In the genomic region with DNA sequence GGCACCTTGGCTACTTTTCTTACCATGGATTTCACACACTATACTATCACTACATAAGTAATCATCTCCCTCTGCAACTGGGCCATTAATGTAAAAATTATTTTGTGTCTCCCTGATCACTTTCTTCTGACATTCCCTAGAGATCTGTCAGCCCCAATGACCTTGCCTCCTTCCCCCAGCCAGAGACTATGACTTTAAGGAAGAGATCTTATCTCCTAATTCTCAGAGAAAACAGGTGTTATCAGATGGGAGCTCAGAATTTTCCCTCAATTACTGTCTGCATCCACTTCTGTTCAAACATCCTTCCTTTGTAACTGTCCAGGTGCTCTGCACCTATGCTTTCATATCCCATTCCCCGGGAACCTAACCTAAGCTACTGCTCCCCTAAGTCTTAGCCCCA, we compare ENCODE assay signal across 16 cellular contexts.
A peak's percentile ranks its signal among the peaks of the same experiment; 100 is the strongest.
DNase-seq lines count a peak whose midpoint lies in the region; ATAC-seq and TF ChIP-seq lines count a peak whose summit lies in the region.
"Had no signal": no experiment of that assay in that cellular context is flagged by ENCODE, and none has a peak within 500 bp of the region (broad histone marks: within the 10 kb centered on the region; RNA-seq: fewer than 3 reads in every experiment).

No MANE protein-coding gene starts in this region.

- H3K36me3 Mint-ChIP-seq in H9 (ENCODE audit: insufficient read depth in 1 of 3, low read depth in 3 of 3), result no peaks in the 10 kb centered on the region
- peaks cover 10% of the 10 kb centered on the region for H3K36me3 Mint-ChIP-seq in mesothelial cell of epicardium
- no peaks in the 10 kb centered on the region for H3K36me3 Mint-ChIP-seq in activated T-helper 1 cell treated with anti-CD3 and anti-CD28 coated beads, Interleukin-12 subunit alpha, Interleukin-12 subunit beta, Interleukin-2, Interleukin-4 antibody, amounts not matched to agents 30 ng/mL and 10 ng/mL and 1 ng/mL, durations not matched to agents 14 hours and 24 hours and 36 hours (ENCODE audit: low read depth)
- H3K36me3 Mint-ChIP-seq: CD4-positive, alpha-beta memory T cell had no signal

- H4K5ac ChIP-seq in H9 (ENCODE audit: insufficient read length, low read depth, low read length), result no peak overlapping the region

- H2BK120ac ChIP-seq in H9 (ENCODE audit: low read depth, low read length, poor library complexity, severe bottlenecking), result no peak overlapping the region

- no peaks in the 10 kb centered on the region for H3K23me2 ChIP-seq in H9 (ENCODE audit: insufficient read length, low read depth, low read length, poor library complexity, severe bottlenecking)

- H3K27ac ChIP-seq in H9 (ENCODE audit: insufficient read length, low read depth, low read length), result no peak overlapping the region
- H3K27ac ChIP-seq: A549, C4-2B had no signal

- no peak overlapping the region for H2BK15ac ChIP-seq in H9 (ENCODE audit: low read depth, low read length)

- no peaks in the 10 kb centered on the region for H3K9me3 ChIP-seq in H9 (ENCODE audit: control insufficient read depth, low read depth, low read length)
- H3K9me3 ChIP-seq: A549, BE2C had no signal

- no peak overlapping the region for H2AFZ ChIP-seq in H9 (ENCODE audit: low read length)

- H2BK20ac ChIP-seq in H9 (ENCODE audit: low read depth, low read length, poor library complexity, severe bottlenecking), result peak overlapping the region; percentile 75

- H3K4me1 Mint-ChIP-seq in H9, result peaks cover 15 to 21% of the 10 kb centered on the region in 2 experiments
- peaks cover 55% of the 10 kb centered on the region for H3K4me1 Mint-ChIP-seq in mesothelial cell of epicardium
- no peaks in the 10 kb centered on the region for H3K4me1 Mint-ChIP-seq in activated T-helper 1 cell treated with anti-CD3 and anti-CD28 coated beads, Interleukin-12 subunit alpha, Interleukin-12 subunit beta, Interleukin-2, Interleukin-4 antibody, amounts not matched to agents 30 ng/mL and 10 ng/mL and 1 ng/mL, durations not matched to agents 14 hours and 24 hours and 36 hours (ENCODE audit: low read depth)
- H3K4me1 Mint-ChIP-seq: CD4-positive, alpha-beta memory T cell had no signal

- no peak overlapping the region for H3K23ac ChIP-seq in H9 (ENCODE audit: insufficient read length, low read depth, low read length)

- no peak overlapping the region for H3K4me3 Mint-ChIP-seq in H9
- no peak overlapping the region for H3K4me3 Mint-ChIP-seq in mesothelial cell of epicardium
- no peak overlapping the region for H3K4me3 Mint-ChIP-seq in activated T-helper 1 cell treated with anti-CD3 and anti-CD28 coated beads, Interleukin-12 subunit alpha, Interleukin-12 subunit beta, Interleukin-2, Interleukin-4 antibody, amounts not matched to agents 30 ng/mL and 10 ng/mL and 1 ng/mL, durations not matched to agents 14 hours and 24 hours and 36 hours
- H3K4me3 Mint-ChIP-seq: CD4-positive, alpha-beta memory T cell; HFFc6 had no signal

- no peak overlapping the region for H4K8ac ChIP-seq in H9 (replicated peaks; ENCODE audit: insufficient read length, low read depth, low read length)

- H3K9me3 Mint-ChIP-seq in H9 (no peaks in the 10 kb centered on the region; a peak in 1 of 5 replicates), mesothelial cell of epicardium (peaks cover 8% of the 10 kb centered on the region)
- no peaks in the 10 kb centered on the region for H3K9me3 Mint-ChIP-seq in activated T-helper 1 cell treated with anti-CD3 and anti-CD28 coated beads, Interleukin-12 subunit alpha, Interleukin-12 subunit beta, Interleukin-2, Interleukin-4 antibody, amounts not matched to agents 30 ng/mL and 10 ng/mL and 1 ng/mL, durations not matched to agents 14 hours and 24 hours and 36 hours
- H3K9me3 Mint-ChIP-seq: HFFc6 had no signal

- no peak for ATAC-seq in HG03095 (IDR thresholded peaks at IDR 0.05; ENCODE audit: unreplicated experiment)
- ATAC-seq: A549, HepG2 had no signal

- no peak overlapping the region for H3K14ac ChIP-seq in H9 (ENCODE audit: insufficient read depth, low read length)

- H2BK12ac ChIP-seq in H9 (ENCODE audit: insufficient read length, low read depth, low read length), result no peak overlapping the region

- H3K4me1 ChIP-seq in H9 (ENCODE audit: insufficient read depth, low read length), result no peaks in the 10 kb centered on the region
- H3K4me1 ChIP-seq: A549 had no signal

- intact Hi-C loops in activated T-helper 1 cell treated with anti-CD3 and anti-CD28 coated beads, Interleukin-12 subunit alpha, Interleukin-12 subunit beta, Interleukin-2, Interleukin-4 antibody, amounts not matched to agents 30 ng/mL and 10 ng/mL and 1 ng/mL, durations not matched to agents 14 hours and 24 hours and 36 hours (cut with micrococcal nuclease), result no loop called here

- no peak overlapping the region for H3K56ac ChIP-seq in H9 (ENCODE audit: insufficient read length, low read depth, low read length)

- no peak overlapping the region for H2AK5ac ChIP-seq in H9 (ENCODE audit: insufficient read length, low read length)

- H3K27ac Mint-ChIP-seq in H9 (peak overlapping the region in 2 of 3 experiments; percentile 23 to 74; a peak in 4 of 7 replicates), mesothelial cell of epicardium (peak overlapping the region; percentile 80)
- no peak overlapping the region for H3K27ac Mint-ChIP-seq in activated T-helper 1 cell treated with anti-CD3 and anti-CD28 coated beads, Interleukin-12 subunit alpha, Interleukin-12 subunit beta, Interleukin-2, Interleukin-4 antibody, amounts not matched to agents 30 ng/mL and 10 ng/mL and 1 ng/mL, durations not matched to agents 14 hours and 24 hours and 36 hours
- H3K27ac Mint-ChIP-seq: CD4-positive, alpha-beta memory T cell; HFFc6 had no signal

- H2BK5ac ChIP-seq in H9 (ENCODE audit: insufficient read length, low read length), result no peak overlapping the region

- TF ChIP-seq CTCF in H9 (conservative IDR thresholded peaks at IDR 0.05) (no peak), mesothelial cell of epicardium (IDR thresholded peaks at IDR 0.05; ENCODE audit: unreplicated experiment) (no peak)

- H3K27me3 Mint-ChIP-seq in H9 (ENCODE audit: low read depth) (no peaks in the 10 kb centered on the region), mesothelial cell of epicardium (ENCODE audit: low read depth) (no peaks in the 10 kb centered on the region)
- H3K27me3 Mint-ChIP-seq in activated T-helper 1 cell treated with anti-CD3 and anti-CD28 coated beads, Interleukin-12 subunit alpha, Interleukin-12 subunit beta, Interleukin-2, Interleukin-4 antibody, amounts not matched to agents 30 ng/mL and 10 ng/mL and 1 ng/mL, durations not matched to agents 14 hours and 24 hours and 36 hours (ENCODE audit: insufficient read depth), result no peaks in the 10 kb centered on the region
- H3K27me3 Mint-ChIP-seq: CD4-positive, alpha-beta memory T cell had no signal

- DNase-seq in H9, result no peak
- DNase-seq in NCI-H69 (lab: John Stamatoyannopoulos, UW), result peak; percentile 26
- DNase-seq in mesothelial cell of epicardium (ENCODE audit: low spot score in 2 of 2, unreplicated experiment in 2 of 2), result no peak
- DNase-seq in HuH-7 (ENCODE audit: low spot score), result no peak
- no peak for DNase-seq in activated T-helper 1 cell treated with anti-CD3 and anti-CD28 coated beads, Interleukin-12 subunit alpha, Interleukin-12 subunit beta, Interleukin-2, Interleukin-4 antibody, amounts not matched to agents 30 ng/mL and 10 ng/mL and 1 ng/mL, durations not matched to agents 14 hours and 24 hours and 36 hours (ENCODE audit: low spot score)
- DNase-seq: BE2C; CD4-positive, alpha-beta memory T cell; COR-L47; DND-41; GDM1; HCEC 1CT; HFFc6 had no signal

- H3K79me2 ChIP-seq in H9 (ENCODE audit: insufficient read depth, low read length), result no peaks in the 10 kb centered on the region

- no peaks in the 10 kb centered on the region for H4K20me1 ChIP-seq in H9 (ENCODE audit: control insufficient read depth, insufficient read depth, insufficient read length)

- H3K4me2 ChIP-seq in H9 (ENCODE audit: insufficient read depth, insufficient read length, low read length), result no peak overlapping the region
- H3K4me2 ChIP-seq: A549 had no signal

- H3K27me3 ChIP-seq in H9 (ENCODE audit: insufficient read depth, low read length), result no peaks in the 10 kb centered on the region
- H3K27me3 ChIP-seq: BE2C had no signal

- no peaks in the 10 kb centered on the region for H3K79me1 ChIP-seq in H9 (ENCODE audit: insufficient read depth, low read depth, low read length, poor library complexity, severe bottlenecking)

- no peak overlapping the region for H3K9ac ChIP-seq in H9 (ENCODE audit: extremely low read depth, insufficient read length, low read length)

- no peak overlapping the region for H4K91ac ChIP-seq in H9 (ENCODE audit: insufficient read length, low read depth, low read length)

- H3K4ac ChIP-seq in H9 (ENCODE audit: low read depth, low read length), result no peak overlapping the region

- no peak overlapping the region for H3T11ph ChIP-seq in H9 (ENCODE audit: low read length)

- no peak overlapping the region for H3K18ac ChIP-seq in H9 (ENCODE audit: insufficient read length, low read depth, low read length)

- no CpG with 5 or more reads among the region's 1 CpG for WGBS in H9 (ENCODE audit: extremely low coverage, insufficient read length, low lambda C conversion rate)
